Comparison of ENCODE assay signal across 8 cellular contexts in the genomic region with DNA sequence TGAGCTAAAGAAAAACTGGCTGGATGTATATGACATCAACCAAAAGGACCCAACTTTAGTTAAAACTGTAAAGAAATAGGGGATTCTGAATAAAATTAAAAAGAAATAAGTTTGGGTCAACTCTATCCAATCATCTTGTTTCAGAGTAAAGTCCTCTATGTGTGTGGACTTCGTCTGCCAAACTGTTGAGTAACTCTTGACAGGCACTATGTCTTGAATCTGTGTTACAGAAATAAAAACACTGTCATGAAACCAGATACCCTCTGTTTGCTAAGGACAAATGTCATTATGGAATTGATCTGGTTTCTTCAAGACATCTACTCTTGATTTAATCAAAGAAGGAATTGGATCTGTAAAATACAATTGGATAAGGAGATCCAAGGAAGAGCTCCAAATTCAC. TPM values are rescaled to one million over a fixed set of nuclear protein-coding genes. Genes with fewer than 3 reads are reported as not detected.
A peak's percentile ranks its signal among the peaks of the same experiment; 100 is the strongest.
DNase-seq lines count a peak whose midpoint lies in the region; ATAC-seq, FAIRE-seq and TF ChIP-seq lines count a peak whose summit lies in the region.
"Not testable (repeated sequence)": the region's sequence is repeated elsewhere in the genome, so short reads cannot be mapped to it uniquely, and the experiment has no call there.

No MANE protein-coding gene starts in this region.

- not testable (repeated sequence) for H3K9ac ChIP-seq in K562 (ENCODE audit: insufficient read depth in 1 of 2, low read depth in 2 of 2, low read length in 2 of 2); endothelial cell of umbilical vein (replicated peaks; ENCODE audit: extremely low read depth, insufficient read depth, low read length)

- not testable (repeated sequence) for H3K4me3 ChIP-seq in A549; K562; endothelial cell of umbilical vein (replicated peaks in 1 of 3; ENCODE audit: insufficient read depth in 1 of 3, low read depth in 1 of 3, low read length in 3 of 3); right lobe of liver; psoas muscle; gastrocnemius medialis; small intestine (ENCODE audit: low read depth in 1 of 2, low read length in 2 of 2)

- H4K20me1 ChIP-seq in K562 (replicated peaks; ENCODE audit: control insufficient read depth, insufficient read depth, low read length); endothelial cell of umbilical vein (replicated peaks; ENCODE audit: control insufficient read depth, extremely low read depth, insufficient read depth, low read length): not testable (repeated sequence)

- no CpG with 5 or more reads among the region's 1 CpG for WGBS in A549 (ENCODE audit: missing lambda C conversion rate)
- WGBS in K562 (ENCODE audit: insufficient coverage, low coverage, missing lambda C conversion rate) = no CpG with 5 or more reads among the region's 1 CpG
- no CpG with 5 or more reads among the region's 1 CpG for WGBS in right lobe of liver (ENCODE audit: insufficient coverage, low coverage, low lambda C conversion rate, missing lambda C conversion rate)
- no CpG with 5 or more reads among the region's 1 CpG for WGBS in psoas muscle, 3 donors
- no CpG with 5 or more reads among the region's 1 CpG for WGBS in small intestine, 3 donors

- not testable (repeated sequence) for H3K4me1 ChIP-seq in A549; K562 (replicated peaks in 1 of 2; ENCODE audit: control insufficient read depth in 2 of 2, insufficient read depth in 2 of 2, low read length in 2 of 2); endothelial cell of umbilical vein (ENCODE audit: control insufficient read depth, extremely low read depth, insufficient read depth, low read length); right lobe of liver; psoas muscle; gastrocnemius medialis; small intestine (ENCODE audit: control insufficient read depth in 2 of 2, insufficient read depth in 1 of 2, low read depth in 1 of 2, low read length in 1 of 2)

- H3K9me1 ChIP-seq in K562 (ENCODE audit: control insufficient read depth, insufficient read depth, low read length); endothelial cell of umbilical vein (replicated peaks; ENCODE audit: control insufficient read depth, extremely low read depth, insufficient read depth, low read length): not testable (repeated sequence)

- H3K79me2 ChIP-seq in K562 (ENCODE audit: control insufficient read depth, insufficient read depth, low read length); endothelial cell of umbilical vein (ENCODE audit: control insufficient read depth, insufficient read depth, low read length): not testable (repeated sequence)

- in situ Hi-C loops in K562 (cut with MboI); gastrocnemius medialis (cut with MboI; ENCODE audit: low sequenced_read_pairs in 4 of 4): not testable (repeated sequence)

- not testable (repeated sequence) for H3K27me3 ChIP-seq in K562 (ENCODE audit: control insufficient read depth in 2 of 2, insufficient read depth in 2 of 2, low read length in 2 of 2); endothelial cell of umbilical vein (ENCODE audit: control insufficient read depth in 2 of 2, insufficient read depth in 2 of 2, low read length in 2 of 2); right lobe of liver; psoas muscle (ENCODE audit: insufficient read depth in 3 of 3, low read length in 2 of 3); gastrocnemius medialis; small intestine (ENCODE audit: control insufficient read depth in 2 of 2, insufficient read depth in 2 of 2, low read length in 2 of 2)

- dilution Hi-C loops in endothelial cell of umbilical vein (cut with MboI; ENCODE audit: extremely low pct_ligation_motif_present, low sequenced_read_pairs) = not testable (repeated sequence)

- POLR2A ChIA-PET in A549 (lab: Yijun Ruan, JAX); K562 (lab: Yijun Ruan, JAX); endothelial cell of umbilical vein (lab: Charles Lee): not testable (repeated sequence)

- TF ChIP-seq CTCF in A549 (IDR thresholded peaks at IDR 0.05); K562 (IDR thresholded peaks at IDR 0.05 in 2 of 3, conservative IDR thresholded peaks at IDR 0.05 in 1 of 3; ENCODE audit: insufficient read depth in 2 of 3, low read depth in 1 of 3, low read length in 3 of 3); endothelial cell of umbilical vein (IDR thresholded peaks at IDR 0.05; ENCODE audit: extremely low read depth in 1 of 2, insufficient read depth in 1 of 2, low read depth in 1 of 2, low read length in 2 of 2); right lobe of liver (IDR thresholded peaks at IDR 0.05); psoas muscle (IDR thresholded peaks at IDR 0.05); gastrocnemius medialis (IDR thresholded peaks at IDR 0.05 in 4 of 5, conservative IDR thresholded peaks at IDR 0.05 in 1 of 5): not testable (repeated sequence)

- not testable (repeated sequence) for H3K36me3 ChIP-seq in K562 (ENCODE audit: control insufficient read depth, insufficient read depth, low read length); endothelial cell of umbilical vein (ENCODE audit: control insufficient read depth in 2 of 2, extremely low read depth in 1 of 2, insufficient read depth in 2 of 2, low read length in 2 of 2); right lobe of liver; psoas muscle (ENCODE audit: insufficient read depth in 1 of 2, low read depth in 1 of 2); gastrocnemius medialis; small intestine (ENCODE audit: control insufficient read depth in 2 of 2, insufficient read depth in 2 of 2, low read length in 2 of 2)

- not testable (repeated sequence) for BruUV-seq in K562 (replicated peaks; lab: Mats Ljungman, UMichigan); endothelial cell of umbilical vein (replicated peaks; lab: Mats Ljungman, UMichigan)

- not testable (repeated sequence) for H2AFZ ChIP-seq in K562 (ENCODE audit: low read depth, low read length); endothelial cell of umbilical vein (ENCODE audit: low read depth, low read length)

- H3K4me2 ChIP-seq in A549; K562 (ENCODE audit: insufficient read depth, low read length); endothelial cell of umbilical vein (ENCODE audit: insufficient read depth, low read length): not testable (repeated sequence)

- not testable (repeated sequence) for ATAC-seq in A549, K562
- ATAC-seq in left lobe of liver (peak; percentile 83), right lobe of liver (peak; percentile 46 to 86 (median 74)), psoas muscle (peak; percentile 60 to 80 (median 76)), gastrocnemius medialis (peak; percentile 74 to 80)

- DNase-seq in A549 (ENCODE audit: low read depth in 1 of 2, low spot score in 1 of 2); K562 (ENCODE audit: extremely low read depth in 1 of 4, low spot score in 3 of 4); endothelial cell of umbilical vein (ENCODE audit: low read depth, low spot score); left lobe of liver (ENCODE audit: low spot score); right lobe of liver; psoas muscle; gastrocnemius medialis; small intestine: not testable (repeated sequence)

- not testable (repeated sequence) for H3K27ac ChIP-seq in A549; K562 (ENCODE audit: extremely low read depth, low read depth, low read length); endothelial cell of umbilical vein (ENCODE audit: insufficient read depth, low read depth, low read length); right lobe of liver; psoas muscle; gastrocnemius medialis; small intestine (ENCODE audit: low read depth in 1 of 2, low read length in 1 of 2)

- FAIRE-seq in A549 (lab: Jason Lieb, UNC) (peak; percentile 80), K562 (lab: Jason Lieb, UNC) (peak; percentile 42), endothelial cell of umbilical vein (lab: Jason Lieb, UNC) (peak; percentile 52), small intestine (lab: Jason Lieb, UNC) (peak; percentile 47)

- TF ChIP-seq POLR2A in A549 (IDR thresholded peaks at IDR 0.05; ENCODE audit: low read length); K562 (conservative IDR thresholded peaks at IDR 0.05); endothelial cell of umbilical vein (IDR thresholded peaks at IDR 0.05; ENCODE audit: low read depth, low read length); right lobe of liver (IDR thresholded peaks at IDR 0.05); gastrocnemius medialis (IDR thresholded peaks at IDR 0.05): not testable (repeated sequence)

- CTCF ChIA-PET in A549 (lab: Yijun Ruan, JAX); K562 (lab: Yijun Ruan, JAX; ENCODE audit: low intra/inter-chr PET ratio); endothelial cell of umbilical vein (lab: Charles Lee): not testable (repeated sequence)

- TF ChIP-seq EP300 in A549 (IDR thresholded peaks at IDR 0.05); K562 (IDR thresholded peaks at IDR 0.05; ENCODE audit: low read length): not testable (repeated sequence)

- intact Hi-C loops in K562 (cut with micrococcal nuclease); endothelial cell of umbilical vein (cut with micrococcal nuclease); right lobe of liver (cut with DNase I); psoas muscle (cut with DNase I); gastrocnemius medialis (cut with DNase I; ENCODE audit: low total_unique reads): not testable (repeated sequence)

- TF ChIP-seq RAD21 in A549 (conservative IDR thresholded peaks at IDR 0.05 in 1 of 2, IDR thresholded peaks at IDR 0.05 in 1 of 2); K562 (CRISPR knock-in tag; conservative IDR thresholded peaks at IDR 0.05 in 1 of 2, IDR thresholded peaks at IDR 0.05 in 1 of 2): not testable (repeated sequence)

- H3K9me3 ChIP-seq in A549; K562 (replicated peaks; ENCODE audit: control insufficient read depth, insufficient read depth, low read depth, low read length); endothelial cell of umbilical vein (replicated peaks; ENCODE audit: control insufficient read depth, insufficient read depth, low read length); right lobe of liver; psoas muscle; gastrocnemius medialis; small intestine (ENCODE audit: control insufficient read depth, low read depth): not testable (repeated sequence)

RNA-seq across cellular contexts. Expression of a gene that starts 46.5 kb away (rescaled TPM):
- polyA plus RNA-seq in A549 (2011; rRNA removed) = 32.7 and 33.5 TPM in 2 replicates
- 10.1 and 12.5 TPM in 2 replicates for polyA plus RNA-seq in A549 (2012; cell fraction: cytosol; rRNA removed)
- 17.4 and 23.3 TPM in 2 replicates for polyA plus RNA-seq in A549 (2012; cell fraction: nucleus; rRNA removed)
- polyA plus RNA-seq in A549 (2017; fragmentation: RNase III; extraction: RNeasy Plus Mini Kit Qiagen cat#74134 plus additional on column Dnase treatment) = 25.8 to 27.9 TPM (median 26.4 TPM) in 3 replicates
- 51.9 and 70.1 TPM in 2 replicates for polyA minus RNA-seq in A549 (2011; rRNA and poly(A)+ RNA removed)
- total RNA-seq in K562 (2011; cell fraction: chromatin; rRNA removed; ENCODE audit: low replicate concordance) = 31.5 and 50.2 TPM in 2 replicates
- 16.2 and 20.5 TPM in 2 replicates for total RNA-seq in K562 (2011; cell fraction: nucleolus; rRNA removed)
- 16.9 and 23.0 TPM in 2 replicates for total RNA-seq in K562 (2011; cell fraction: nucleoplasm; rRNA removed)
- 23.4 and 25.0 TPM in 2 replicates for total RNA-seq in K562 (2014; rRNA removed)
- 30.1 and 34.2 TPM in 2 replicates for total RNA-seq in K562 (2014; rRNA removed; fragmentation: Illumina TruSeq; extraction: Trizol)
- 30.5 and 32.0 TPM in 2 replicates for total RNA-seq in K562 (2015; rRNA removed; fragmentation: Illumina TruSeq; extraction: Trizol)
- 51.3 and 52.2 TPM in 2 replicates for total RNA-seq in K562 (2021)
- polyA plus RNA-seq in K562 (2011; rRNA removed) = 24.4 and 38.6 TPM in 2 replicates
- 27.4 and 34.9 TPM in 2 replicates for polyA plus RNA-seq in K562 (2011; cell fraction: cytosol; rRNA removed)
- 29.5 and 33.3 TPM in 2 replicates for polyA plus RNA-seq in K562 (2011; cell fraction: nucleus; rRNA removed)
- 38.3 and 40.8 TPM in 2 replicates for polyA plus RNA-seq in K562 (2012)
- polyA plus RNA-seq in K562 (2014; fragmentation: Illumina TruSeq; extraction: Trizol) = 39.2 and 45.9 TPM in 2 replicates
- 1 to 10 TPM; 6.2 to 9.6 TPM for polyA plus RNA-seq in K562 (2014; fragmentation: Nextera tagmentation; extraction: Ambion mirVana)
- 22.1 and 24.2 TPM in 2 replicates for polyA plus RNA-seq in K562 (2014; rRNA removed)
- 64.3 and 93.5 TPM in 2 replicates for polyA minus RNA-seq in K562 (2011; rRNA and poly(A)+ RNA removed)
- polyA minus RNA-seq in K562 (2011; cell fraction: cytosol; rRNA and poly(A)+ RNA removed) = 34.4 and 36.3 TPM in 2 replicates
- 22.9 and 40.4 TPM in 2 replicates for polyA minus RNA-seq in K562 (2011; cell fraction: nucleus; rRNA and poly(A)+ RNA removed)
- total RNA-seq in endothelial cell of umbilical vein = 48.3 and 51.2 TPM in 2 replicates
- polyA plus RNA-seq in endothelial cell of umbilical vein = 21.0 and 29.0 TPM in 2 replicates
- 27.2 and 29.1 TPM in 2 replicates for polyA plus RNA-seq in endothelial cell of umbilical vein (2011; cell fraction: cytosol; rRNA removed)
- 19.6 and 27.5 TPM in 2 replicates for polyA plus RNA-seq in endothelial cell of umbilical vein (2011; cell fraction: nucleus; rRNA removed)
- polyA plus RNA-seq in endothelial cell of umbilical vein (2012) = 41.7 and 47.9 TPM in 2 replicates
- 87.5 and 105 TPM in 2 replicates for polyA minus RNA-seq in endothelial cell of umbilical vein
- 9.4 TPM for polyA minus RNA-seq in endothelial cell of umbilical vein (2011; cell fraction: cytosol; rRNA and poly(A)+ RNA removed)
- polyA minus RNA-seq in endothelial cell of umbilical vein (2011; cell fraction: nucleus; rRNA and poly(A)+ RNA removed) = 21.6 and 30.7 TPM in 2 replicates
- 56.1 TPM for total RNA-seq in left lobe of liver
- total RNA-seq in right lobe of liver = 10 to 100 TPM; 31.6 to 52.9 (median 45.8) TPM
- total RNA-seq in psoas muscle = 100 to 1,000 TPM in 2 of 4 donors, 10 to 100 TPM in 2; 19.5 to 107 (median 62.1) TPM
- polyA plus RNA-seq in psoas muscle = 10 to 100 TPM in 1 of 3 donors, 1 to 10 TPM in 2; 4.3 to 12.0 (median 9.2) TPM
- 10 to 100 TPM; 31.4 to 43.0 (median 32.9) TPM for total RNA-seq in gastrocnemius medialis
- polyA plus RNA-seq in small intestine = 10 to 100 TPM in 1 of 3 donors, 1 to 10 TPM in 2; 8.1 to 17.0 (median 8.7) TPM
